Comparison of ENCODE assay signal across 11 cellular contexts in the genomic region with DNA sequence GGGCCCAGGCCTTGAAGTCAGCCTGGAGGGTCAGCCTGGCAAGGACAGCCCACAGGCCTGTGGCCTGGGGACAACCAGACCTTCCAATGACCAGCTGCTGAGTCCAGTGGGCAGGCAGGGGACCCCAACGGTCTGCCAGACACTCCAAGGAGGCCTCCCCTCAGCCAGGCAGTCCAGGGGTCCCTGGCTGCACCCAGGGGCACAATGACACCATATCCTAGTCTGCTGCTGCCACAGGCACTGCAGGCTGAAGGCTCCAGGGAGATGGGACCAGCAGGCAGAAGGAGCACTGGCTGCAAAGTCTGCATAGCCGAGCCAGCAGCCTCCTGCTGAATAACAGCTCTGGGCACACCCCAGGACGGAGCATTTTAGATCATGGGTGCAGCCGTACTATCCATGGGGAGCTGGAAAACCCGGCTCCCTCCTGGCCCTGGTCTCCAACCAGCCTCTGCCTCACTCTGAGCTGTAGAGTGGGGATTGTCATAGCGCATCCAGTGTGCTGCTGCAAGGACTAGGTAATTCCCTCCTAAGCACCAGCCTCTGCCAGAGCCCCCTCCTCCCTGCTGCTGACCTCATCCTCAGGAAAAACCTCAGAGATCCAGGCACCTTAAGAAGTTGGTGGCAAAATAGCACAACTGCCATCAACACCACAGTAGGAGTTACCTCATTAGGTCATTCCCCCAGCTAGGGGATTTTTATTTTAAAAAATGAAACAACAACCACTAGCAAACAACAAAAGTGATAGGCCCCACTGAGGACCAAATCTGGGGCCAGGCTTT. TPM values are rescaled to one million over a fixed set of nuclear protein-coding genes. Genes with fewer than 3 reads are reported as not detected.
DNase-seq lines count a peak whose midpoint lies in the region; ATAC-seq and TF ChIP-seq lines count a peak whose summit lies in the region.
"Had no signal": no experiment of that assay in that cellular context is flagged by ENCODE, and none has a peak within 500 bp of the region (broad histone marks: within the 10 kb centered on the region; RNA-seq: fewer than 3 reads in every experiment).

No MANE protein-coding gene starts in this region.

- H4K20me1 ChIP-seq in SU-DHL-6 (ENCODE audit: low read depth, low read length) = no peaks in the 10 kb centered on the region

- H3K27me3 Mint-ChIP-seq in activated naive CD4-positive, alpha-beta T cell treated with anti-CD3 and anti-CD28 coated beads for 36 hours (ENCODE audit: low read depth) = no peaks in the 10 kb centered on the region
- peaks cover 3 to 6% (median 3%) of the 10 kb centered on the region in 3 donors for H3K27me3 Mint-ChIP-seq in immature natural killer cell (ENCODE audit: low read depth in 3 of 3)

- peaks cover 10% of the 10 kb centered on the region for H3K79me2 ChIP-seq in SU-DHL-6 (ENCODE audit: insufficient read depth, low read length)

- 93% methylated on average over 6 of the region's 6 CpGs for WGBS in thymus

- H3K27me3 ChIP-seq in SU-DHL-6 (ENCODE audit: low read length) = no peaks in the 10 kb centered on the region
- no peaks in the 10 kb centered on the region for H3K27me3 ChIP-seq in thymus (ENCODE audit: control insufficient read depth, insufficient read depth)

- H3K27ac ChIP-seq in SU-DHL-6 (ENCODE audit: low read depth, low read length) (peak overlapping the region; percentile 90), thymus (ENCODE audit: low read depth) (peak overlapping the region; percentile 47)

- H3K9me3 Mint-ChIP-seq in activated naive CD4-positive, alpha-beta T cell treated with anti-CD3 and anti-CD28 coated beads for 36 hours = no peaks in the 10 kb centered on the region
- no peaks in the 10 kb centered on the region for H3K9me3 Mint-ChIP-seq in immature natural killer cell

- H3K27ac Mint-ChIP-seq in activated naive CD4-positive, alpha-beta T cell treated with anti-CD3 and anti-CD28 coated beads for 36 hours = peak overlapping the region; percentile 82
- peak overlapping the region in 2 of 6 donors; percentile 22 to 46 for H3K27ac Mint-ChIP-seq in immature natural killer cell

- no peaks in the 10 kb centered on the region for H3K9me3 ChIP-seq in SU-DHL-6 (ENCODE audit: insufficient read depth, low read length)
- no peaks in the 10 kb centered on the region for H3K9me3 ChIP-seq in thymus (ENCODE audit: control insufficient read depth)

- no peak for TF ChIP-seq CTCF in SU-DHL-6 (IDR thresholded peaks at IDR 0.05; ENCODE audit: insufficient read depth, low read length, poor library complexity, severe bottlenecking)

- H3K9me2 ChIP-seq in SU-DHL-6 (replicated peaks; ENCODE audit: insufficient read depth, low read length) = no peaks in the 10 kb centered on the region

- peaks cover 58% of the 10 kb centered on the region for H3F3A ChIP-seq in SU-DHL-6 (ENCODE audit: insufficient read depth)

- H3K4me3 Mint-ChIP-seq in activated naive CD4-positive, alpha-beta T cell treated with anti-CD3 and anti-CD28 coated beads for 36 hours = no peak overlapping the region
- no peak overlapping the region for H3K4me3 Mint-ChIP-seq in immature natural killer cell

- H3K9ac ChIP-seq in SU-DHL-6 (ENCODE audit: low read length) = peak overlapping the region; percentile 23; the same call in 1 of the 2 replicates

- intact Hi-C loops in activated naive CD4-positive, alpha-beta T cell treated with anti-CD3 and anti-CD28 coated beads for 36 hours (cut with micrococcal nuclease) = loop anchor here (5.0 kb wide), 1 partner anchor 1575 kb away; a partner anchor contains a TSS
- intact Hi-C loops in left colon (cut with DNase I, micrococcal nuclease) = no loop called here

- no peak overlapping the region for H2AFZ ChIP-seq in SU-DHL-6 (ENCODE audit: low read depth, low read length, severe bottlenecking)

- H3K4me3 ChIP-seq in SU-DHL-6 (ENCODE audit: insufficient read depth, low read length, poor library complexity, severe bottlenecking) = no peak overlapping the region
- no peak overlapping the region for H3K4me3 ChIP-seq in thymus (ENCODE audit: low read length)

- H3K4me2 ChIP-seq in SU-DHL-6 (ENCODE audit: low read depth, low read length, poor library complexity, severe bottlenecking) = peak overlapping the region; percentile 18

- H3K36me3 ChIP-seq in SU-DHL-6 (ENCODE audit: low read length) (no peaks in the 10 kb centered on the region), thymus (ENCODE audit: control insufficient read depth, insufficient read depth) (no peaks in the 10 kb centered on the region)

- H3K4me1 Mint-ChIP-seq in activated naive CD4-positive, alpha-beta T cell treated with anti-CD3 and anti-CD28 coated beads for 36 hours (ENCODE audit: low read depth) = peaks cover 81% of the 10 kb centered on the region
- H3K4me1 Mint-ChIP-seq in immature natural killer cell = peaks cover 38 to 43% of the 10 kb centered on the region in 2 donors

- H3K36me3 Mint-ChIP-seq in activated naive CD4-positive, alpha-beta T cell treated with anti-CD3 and anti-CD28 coated beads for 36 hours (ENCODE audit: low read depth) = no peaks in the 10 kb centered on the region
- H3K36me3 Mint-ChIP-seq in immature natural killer cell = no peaks in the 10 kb centered on the region

- peak; percentile 51 for DNase-seq in activated naive CD4-positive, alpha-beta T cell treated with anti-CD3 and anti-CD28 coated beads for 36 hours
- no peak for DNase-seq in activated naive CD4-positive, alpha-beta T cell treated with anti-CD3 and anti-CD28 coated beads, Interleukin-2, amount 50 U/mL, for 16 hours
- DNase-seq in glomerular visceral epithelial cell (ENCODE audit: extremely low spot score) (peak; percentile 40), NCI-H524 treated with DMSO at 0.1 percent for 48 hours (lab: John Stamatoyannopoulos, UW) (no peak), left colon (no peak), immature natural killer cell (no peak)
- DNase-seq: activated CD8-positive, alpha-beta memory T cell treated with anti-CD3 and anti-CD28 coated beads for 24 hours; DMS79; effector memory CD4-positive, alpha-beta T cell had no signal

- no peak for ATAC-seq in left colon

- CTCF ChIA-PET in activated naive CD4-positive, alpha-beta T cell treated with anti-CD3 and anti-CD28 coated beads for 36 hours (lab: Charles Lee) = interaction anchor here (1.7 to 4.4 kb wide), 3 partner anchors 16 to 43 kb away, joined by 5 to 46 read pairs (median 39); no protein-coding TSS in a partner anchor

- H3K4me1 ChIP-seq in thymus (ENCODE audit: control insufficient read depth, insufficient read depth, low read length) = peaks cover 54% of the 10 kb centered on the region

RNA-seq across cellular contexts. Expression of a gene that starts 4.8 kb away (rescaled TPM):
- total RNA-seq in activated naive CD4-positive, alpha-beta T cell treated with anti-CD3 and anti-CD28 coated beads for 36 hours = 100 to 1,000 TPM; 205 to 208 TPM
- polyA plus RNA-seq in thymus (364 TPM), immature natural killer cell (100 to 1,000 TPM; 464 to 744 (median 541) TPM)
- 10 to 100 TPM; 10.7 to 49.1 TPM for total RNA-seq in left colon

RNA-seq across cellular contexts. Expression of a gene that starts 39.0 kb away (rescaled TPM):
- under 1 TPM; 0.36 to 0.37 TPM for total RNA-seq in activated naive CD4-positive, alpha-beta T cell treated with anti-CD3 and anti-CD28 coated beads for 36 hours
- polyA plus RNA-seq in thymus (0.27 TPM), immature natural killer cell (not detected)
- not detected for total RNA-seq in left colon

Comparison
In these comparisons a context has a peak if more than half of its experiments do, and no peak if none do; other contexts are left out.
1. DNase-seq: peak in activated naive CD4-positive, alpha-beta T cell treated with anti-CD3 and anti-CD28 coated beads for 36 hours (single experiment) and glomerular visceral epithelial cell (single experiment); none in activated naive CD4-positive, alpha-beta T cell treated with anti-CD3 and anti-CD28 coated beads, Interleukin-2, amount 50 U/mL, for 16 hours (single experiment), NCI-H524 treated with DMSO at 0.1 percent for 48 hours (single experiment), left colon (0 of 2) and immature natural killer cell (0 of 3).
2. RNA of a gene that starts 4.8 kb away (total RNA-seq): 205 to 208 TPM in activated naive CD4-positive, alpha-beta T cell treated with anti-CD3 and anti-CD28 coated beads for 36 hours; 10.7 to 49.1 TPM in left colon; every median in the first group is over 4 times any median in the second.